25 cellular contexts compared by ENCODE assay signal in the genomic region with DNA sequence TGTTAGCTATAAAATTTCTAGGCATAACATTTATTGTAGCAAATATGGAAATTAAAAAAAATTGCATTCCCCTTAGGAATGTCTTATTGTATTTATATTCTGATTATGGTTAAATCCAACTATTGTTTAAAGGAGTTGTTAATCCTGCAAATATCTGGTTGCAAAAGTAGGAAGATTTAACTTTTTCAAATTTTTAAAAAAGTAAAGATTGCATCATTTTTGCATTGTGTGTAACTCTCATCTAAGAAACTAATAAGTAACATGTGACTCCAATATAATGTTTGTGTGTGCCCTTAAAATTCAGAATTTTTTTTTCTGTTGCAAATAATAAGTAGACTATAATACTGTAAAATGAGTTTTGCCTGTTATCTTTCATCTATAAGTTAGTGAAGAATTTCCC.
"Had no signal": no experiment of that assay in that cellular context is flagged by ENCODE, and none has a peak within 500 bp of the region (broad histone marks: within the 10 kb centered on the region; RNA-seq: fewer than 3 reads in every experiment).

No MANE protein-coding gene starts in this region.

- H3K4me3 ChIP-seq: SJCRH30 had no signal

- DNase-seq: activated CD4-positive, alpha-beta T cell treated with anti-CD3 and anti-CD28 coated beads for 36 hours; activated CD4-positive, alpha-beta T cell treated with anti-CD3 and anti-CD28 coated beads, Interleukin-2, amount 10 ng/mL, durations not matched to agents 7 days and 5 days; activated CD4-positive, alpha-beta T cell treated with anti-CD3 and anti-CD28 coated beads, Interleukin-2, amount 50 U/mL, for 48 hours; activated CD8-positive, alpha-beta memory T cell treated with anti-CD3 and anti-CD28 coated beads, Interleukin-2, amount 50 U/mL, for 4 hours; activated CD8-positive, alpha-beta T cell treated with anti-CD3 and anti-CD28 coated beads, Interleukin-2, amount 10 ng/mL, durations not matched to agents 7 days and 5 days; activated gamma-delta T cell treated with Interleukin-2 at 50 U/mL for 16 hours; activated naive CD4-positive, alpha-beta T cell treated with anti-CD3 and anti-CD28 coated beads for 36 hours; activated T-cell treated with anti-CD3 and anti-CD28 coated beads for 4 hours; activated T-cell treated with anti-CD3 and anti-CD28 coated beads, Interleukin-2, amount 50 U/mL, for 4 hours; anterior cingulate cortex; caudate nucleus; cerebellar nuclear complex; NCI-H1105; NCI-H1417 treated with DMSO at 0.1 percent for 48 hours; NCI-H187 treated with DMSO at 0.1 percent for 48 hours; NCI-H2081; NCI-H226; NCI-H524 treated with DMSO at 0.1 percent for 48 hours; SHP77; SJCRH30; SK-N-SH had no signal

- H3K4me2 ChIP-seq: SK-N-SH had no signal

- H3K36me3 ChIP-seq: SJCRH30 had no signal

- ATAC-seq: activated CD4-positive, alpha-beta T cell treated with anti-CD3 and anti-CD28 coated beads for 36 hours; activated CD4-positive, CD25-positive, alpha-beta regulatory T cell treated with anti-CD3 and anti-CD28 coated beads, Interleukin-2, amount 50 U/mL, for 24 hours; activated CD8-positive, alpha-beta T cell treated with anti-CD3 and anti-CD28 coated beads, Interleukin-2, amount 10 ng/mL, durations not matched to agents 7 days and 5 days; activated naive CD4-positive, alpha-beta T cell treated with anti-CD3 and anti-CD28 coated beads, Interleukin-2, amount 50 U/mL, for 72 hours; activated T-cell treated with anti-CD3 and anti-CD28 coated beads, Interleukin-2, amount 50 U/mL, for 4 hours; Panc1; WTC11 had no signal

- H3K27ac ChIP-seq: SJCRH30 had no signal

- H3K4me1 ChIP-seq: SJCRH30 had no signal

- H3K9me3 ChIP-seq: SJCRH30, SK-N-SH had no signal

- H3K9ac ChIP-seq: SK-N-SH had no signal
